19 cellular contexts compared by ENCODE assay signal in genomic region chr11:3953327-3953726, GRCh38.
DNase-seq lines count a peak whose midpoint lies in the region; ATAC-seq and TF ChIP-seq lines count a peak whose summit lies in the region.
"Had no signal": no experiment of that assay in that cellular context is flagged by ENCODE, and none has a peak within 500 bp of the region (broad histone marks: within the 10 kb centered on the region; RNA-seq: fewer than 3 reads in every experiment).

No MANE protein-coding gene starts in this region.

- peaks cover 0 to 2% (median 0%) of the 10 kb centered on the region in 7 donors for H3K9me3 Mint-ChIP-seq in CD4-positive, CD25-positive, alpha-beta regulatory T cell
- no peaks in the 10 kb centered on the region for H3K9me3 Mint-ChIP-seq in CD8-positive, alpha-beta T cell
- no peaks in the 10 kb centered on the region for H3K9me3 Mint-ChIP-seq in activated CD8-positive, alpha-beta T cell treated with anti-CD3 and anti-CD28 coated beads for 36 hours
- H3K9me3 Mint-ChIP-seq: neural progenitor cell had no signal

- H3K4me1 ChIP-seq in CD4-positive, CD25-positive, alpha-beta regulatory T cell (ENCODE audit: control insufficient read depth, insufficient read depth, low read length, poor library complexity, severe bottlenecking) = peaks cover 77% of the 10 kb centered on the region
- peaks cover 74% of the 10 kb centered on the region for H3K4me1 ChIP-seq in CD8-positive, alpha-beta T cell (ENCODE audit: insufficient read depth, low read length)
- peaks cover 21 to 90% (median 67%) of the 10 kb centered on the region in 3 donors for H3K4me1 ChIP-seq in esophagus squamous epithelium
- H3K4me1 ChIP-seq: HAP-1 had no signal

- H3K27ac Mint-ChIP-seq in CD4-positive, CD25-positive, alpha-beta regulatory T cell = peak overlapping the region; percentile 89 to 97 (median 92)
- H3K27ac Mint-ChIP-seq in CD8-positive, alpha-beta T cell = peak overlapping the region; percentile 95
- H3K27ac Mint-ChIP-seq in activated CD8-positive, alpha-beta T cell treated with anti-CD3 and anti-CD28 coated beads for 36 hours = peak overlapping the region; percentile 91
- H3K27ac Mint-ChIP-seq: neural progenitor cell had no signal

- H3K36me3 ChIP-seq in CD4-positive, CD25-positive, alpha-beta regulatory T cell (ENCODE audit: control insufficient read depth, insufficient read depth, low read length) = no peaks in the 10 kb centered on the region
- no peaks in the 10 kb centered on the region for H3K36me3 ChIP-seq in CD8-positive, alpha-beta T cell (ENCODE audit: insufficient read depth, low read length)
- H3K36me3 ChIP-seq in esophagus squamous epithelium = no peaks in the 10 kb centered on the region
- H3K36me3 ChIP-seq: HAP-1, neural progenitor cell, sigmoid colon, suprapubic skin, vagina had no signal

- TF ChIP-seq POLR2A in esophagus squamous epithelium (IDR thresholded peaks at IDR 0.05) = no peak

- TF ChIP-seq CTCF in CD8-positive, alpha-beta T cell (IDR thresholded peaks at IDR 0.05) = no peak
- no peak for TF ChIP-seq CTCF in activated CD8-positive, alpha-beta T cell treated with anti-CD3 and anti-CD28 coated beads for 36 hours (IDR thresholded peaks at IDR 0.05)
- TF ChIP-seq CTCF in esophagus squamous epithelium (IDR thresholded peaks at IDR 0.05) = no peak

- peak overlapping the region; percentile 26 for H3K4me3 ChIP-seq in CD4-positive, CD25-positive, alpha-beta regulatory T cell (ENCODE audit: low read depth, low read length)
- no peak overlapping the region for H3K4me3 ChIP-seq in CD8-positive, alpha-beta T cell (ENCODE audit: low read depth, low read length)
- H3K4me3 ChIP-seq in esophagus squamous epithelium = no peak overlapping the region
- H3K4me3 ChIP-seq: HAP-1, neural progenitor cell, sigmoid colon, suprapubic skin, vagina had no signal

- H3K27me3 Mint-ChIP-seq in CD4-positive, CD25-positive, alpha-beta regulatory T cell = no peaks in the 10 kb centered on the region
- H3K27me3 Mint-ChIP-seq in CD8-positive, alpha-beta T cell (ENCODE audit: low read depth) = no peaks in the 10 kb centered on the region
- no peaks in the 10 kb centered on the region for H3K27me3 Mint-ChIP-seq in activated CD8-positive, alpha-beta T cell treated with anti-CD3 and anti-CD28 coated beads for 36 hours

- ATAC-seq in CD4-positive, CD25-positive, alpha-beta regulatory T cell (ENCODE audit: low read depth in 2 of 2) = no peak
- ATAC-seq in CD8-positive, alpha-beta T cell = no peak
- ATAC-seq in activated CD8-positive, alpha-beta T cell treated with anti-CD3 and anti-CD28 coated beads for 36 hours = no peak
- ATAC-seq: activated CD4-positive, CD25-positive, alpha-beta regulatory T cell treated with anti-CD3 and anti-CD28 coated beads, Interleukin-2, amount 50 U/mL, for 24 hours had no signal

- peak overlapping the region in 3 of 4 donors; percentile 34 to 61 (median 49) for H3K4me3 Mint-ChIP-seq in CD4-positive, CD25-positive, alpha-beta regulatory T cell
- H3K4me3 Mint-ChIP-seq in CD8-positive, alpha-beta T cell = peak overlapping the region; percentile 44
- H3K4me3 Mint-ChIP-seq in activated CD8-positive, alpha-beta T cell treated with anti-CD3 and anti-CD28 coated beads for 36 hours = no peak overlapping the region
- H3K4me3 Mint-ChIP-seq: neural progenitor cell had no signal

- H3K36me3 Mint-ChIP-seq in CD4-positive, CD25-positive, alpha-beta regulatory T cell = peaks cover 21% of the 10 kb centered on the region
- H3K36me3 Mint-ChIP-seq in CD8-positive, alpha-beta T cell = no peaks in the 10 kb centered on the region
- peaks cover 17% of the 10 kb centered on the region for H3K36me3 Mint-ChIP-seq in activated CD8-positive, alpha-beta T cell treated with anti-CD3 and anti-CD28 coated beads for 36 hours (ENCODE audit: low read depth)
- H3K36me3 Mint-ChIP-seq: neural progenitor cell had no signal

- CTCF ChIA-PET in CD8-positive, alpha-beta T cell (lab: Charles Lee) = interaction anchor here (0.9 to 3.6 kb wide), 2 partner anchors 98 to 104 kb away, joined by 6 to 11 read pairs; partner anchors contain the start of gene STIM1
- CTCF ChIA-PET in activated CD8-positive, alpha-beta T cell treated with anti-CD3 and anti-CD28 coated beads for 36 hours (lab: Charles Lee) = interaction anchor here (4.3 kb wide), 1 partner anchor 98 kb away, joined by 21 read pairs; the partner anchor contains the start of gene STIM1

- DNase-seq in CD4-positive, CD25-positive, alpha-beta regulatory T cell = peak in 1 of 3 donors; percentile 46
- no peak for DNase-seq in CD8-positive, alpha-beta T cell
- no peak for DNase-seq in activated CD8-positive, alpha-beta T cell treated with anti-CD3 and anti-CD28 coated beads for 36 hours
- DNase-seq in esophagus squamous epithelium (lab: John Stamatoyannopoulos, UW) (no peak), posterior cingulate gyrus (no peak), iPS-NIHi7 (ENCODE audit: extremely low spot score) (no peak), DMS79 (lab: John Stamatoyannopoulos, UW) (no peak)
- DNase-seq: activated CD8-positive, alpha-beta memory T cell treated with anti-CD3 and anti-CD28 coated beads, Interleukin-2, amount 50 U/mL, for 4 hours; erythroblast; hippocampal formation; NCI-H1436 treated with DMSO at 0.1 percent for 48 hours; NCI-H510A treated with DMSO at 0.1 percent for 48 hours; sigmoid colon; T-helper 9 cell had no signal

- peaks cover 48 to 93% (median 76%) of the 10 kb centered on the region in 4 donors for H3K4me1 Mint-ChIP-seq in CD4-positive, CD25-positive, alpha-beta regulatory T cell
- H3K4me1 Mint-ChIP-seq in CD8-positive, alpha-beta T cell (ENCODE audit: low read depth) = peaks cover 88% of the 10 kb centered on the region
- H3K4me1 Mint-ChIP-seq in activated CD8-positive, alpha-beta T cell treated with anti-CD3 and anti-CD28 coated beads for 36 hours (ENCODE audit: low read depth) = peaks cover 87% of the 10 kb centered on the region

- intact Hi-C loops in CD8-positive, alpha-beta T cell (cut with DNase I, micrococcal nuclease) = no loop called here
- intact Hi-C loops in activated CD8-positive, alpha-beta T cell treated with anti-CD3 and anti-CD28 coated beads for 36 hours (cut with micrococcal nuclease) = loop anchor here (5.0 kb wide), 1 partner anchor 96 kb away; the partner anchor contains the start of gene STIM1
- intact Hi-C loops in esophagus squamous epithelium (cut with DNase I) = loop anchor here (10.0 kb wide), 1 partner anchor 89 kb away; no protein-coding TSS in a partner anchor
- intact Hi-C loops in posterior cingulate gyrus (cut with DNase I) = no loop called here

- WGBS in esophagus squamous epithelium, 2 donors = 51 to 88% methylated on average over 2 to 3 of the region's 3 CpGs

- H3K27me3 ChIP-seq in CD4-positive, CD25-positive, alpha-beta regulatory T cell (ENCODE audit: control insufficient read depth, insufficient read depth, low read length) = no peaks in the 10 kb centered on the region
- H3K27me3 ChIP-seq in CD8-positive, alpha-beta T cell (ENCODE audit: insufficient read depth, low read length) = no peaks in the 10 kb centered on the region
- no peaks in the 10 kb centered on the region for H3K27me3 ChIP-seq in esophagus squamous epithelium
- H3K27me3 ChIP-seq: neural progenitor cell, sigmoid colon, suprapubic skin, vagina had no signal

- H3K27ac ChIP-seq in CD4-positive, CD25-positive, alpha-beta regulatory T cell (ENCODE audit: insufficient read depth, low read length, poor library complexity, severe bottlenecking) = no peak overlapping the region
- H3K27ac ChIP-seq in CD8-positive, alpha-beta T cell (ENCODE audit: low read depth, low read length) = no peak overlapping the region
- H3K27ac ChIP-seq in esophagus squamous epithelium = peak overlapping the region in 3 of 4 donors; percentile 72 to 86 (median 85)
- H3K27ac ChIP-seq: neural progenitor cell, sigmoid colon, suprapubic skin, vagina had no signal

- POLR2A ChIA-PET in CD8-positive, alpha-beta T cell (lab: Charles Lee) = interaction anchor here (0.8 to 2.2 kb wide), 3 partner anchors 12 to 82 kb away, joined by 3 to 7 read pairs (median 3); no protein-coding TSS in a partner anchor
- POLR2A ChIA-PET in activated CD8-positive, alpha-beta T cell treated with anti-CD3 and anti-CD28 coated beads for 36 hours (lab: Charles Lee) = no interaction called here

- no peaks in the 10 kb centered on the region for H3K9me3 ChIP-seq in CD4-positive, CD25-positive, alpha-beta regulatory T cell (ENCODE audit: control insufficient read depth in 2 of 2, low read length in 2 of 2)
- no peaks in the 10 kb centered on the region for H3K9me3 ChIP-seq in CD8-positive, alpha-beta T cell (ENCODE audit: low read length)
- H3K9me3 ChIP-seq in esophagus squamous epithelium = no peaks in the 10 kb centered on the region
- H3K9me3 ChIP-seq: HAP-1, sigmoid colon, suprapubic skin, vagina had no signal

Comparison
In these comparisons a context has a peak if more than half of its experiments do, and no peak if none do; other contexts are left out.
1. H3K27ac ChIP-seq: peak in esophagus squamous epithelium (3 of 4); none in CD4-positive, CD25-positive, alpha-beta regulatory T cell (single experiment) and CD8-positive, alpha-beta T cell (single experiment).
2. intact Hi-C loops: an anchor here in activated CD8-positive, alpha-beta T cell treated with anti-CD3 and anti-CD28 coated beads for 36 hours (5.0 kb wide) and esophagus squamous epithelium (10.0 kb wide); none called in CD8-positive, alpha-beta T cell and posterior cingulate gyrus.
3. Peak in every context shown above with its lines, with median percentiles within 50 percentile points of each other: H3K27ac Mint-ChIP-seq.